ENCODE assay signal across 8 cellular contexts in the genomic region with DNA sequence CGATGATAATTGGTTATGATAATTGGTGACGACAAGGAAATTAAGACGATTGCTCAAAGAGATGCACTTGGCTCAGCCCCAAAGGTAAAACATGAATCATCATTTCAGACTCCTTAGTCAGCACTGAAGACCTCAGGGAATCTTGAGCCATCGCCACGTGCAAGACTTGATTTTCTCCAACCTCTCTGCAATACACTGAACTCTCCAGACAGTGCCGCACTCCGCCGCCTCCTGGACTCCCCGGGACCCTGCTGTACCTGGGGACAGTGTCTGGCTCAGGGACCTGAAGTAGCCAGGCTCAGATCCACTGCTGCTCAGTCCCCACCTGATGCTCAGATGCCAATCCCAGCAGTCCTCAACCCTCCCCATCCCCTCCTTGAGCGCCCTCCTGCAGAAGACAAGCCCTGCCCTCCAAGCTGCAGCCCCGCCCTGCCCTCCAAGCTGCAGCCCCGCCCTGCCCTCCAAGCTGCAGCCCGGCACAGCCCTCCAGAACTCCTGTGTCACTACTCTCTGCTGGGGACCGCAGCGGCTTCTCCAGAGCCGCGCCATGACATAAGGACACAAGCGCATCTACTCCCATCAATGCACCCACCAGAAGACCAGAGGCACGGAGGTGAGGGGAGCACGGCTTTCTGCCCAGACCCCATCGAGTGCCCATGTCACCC. TPM values are rescaled to one million over a fixed set of nuclear protein-coding genes. Genes with fewer than 3 reads are reported as not detected.
DNase-seq lines count a peak whose midpoint lies in the region; ATAC-seq and TF ChIP-seq lines count a peak whose summit lies in the region.

No MANE protein-coding gene starts in this region.

- H3K36me3 ChIP-seq in HUES6 (ENCODE audit: control insufficient read depth, insufficient read depth, low read length) = peaks cover 23% of the 10 kb centered on the region
- peaks cover 9 to 25% of the 10 kb centered on the region in 2 experiments for H3K36me3 ChIP-seq in SK-N-SH (replicated peaks in 1 of 2; ENCODE audit: control insufficient read depth in 1 of 2, insufficient read depth in 2 of 2, low read length in 1 of 2)
- H3K36me3 ChIP-seq in liver (ENCODE audit: control insufficient read depth in 4 of 4, insufficient read depth in 3 of 4, low read depth in 1 of 4, low read length in 3 of 4) = peaks cover 2 to 11% (median 6%) of the 10 kb centered on the region in 4 donors

- peak; percentile 25 for ATAC-seq in GM21619 (IDR thresholded peaks at IDR 0.05; ENCODE audit: unreplicated experiment)
- peak; percentile 30 for ATAC-seq in stimulated activated naive CD8-positive, alpha-beta T cell treated with anti-CD3 and anti-CD28 coated beads, Interleukin-15, Interleukin-2, amounts not matched to agents 100 U/mL and 50 U/mL, for 24 hours

- H3K9ac ChIP-seq in HUES6 (ENCODE audit: low read length) = peak overlapping the region; percentile 74
- peak overlapping the region; percentile 53 for H3K9ac ChIP-seq in SK-N-SH
- no peak overlapping the region for H3K9ac ChIP-seq in liver (ENCODE audit: low read depth in 1 of 2, low read length in 2 of 2)

- no peak overlapping the region for H2AFZ ChIP-seq in SK-N-SH (ENCODE audit: low read depth)

- peak in 1 of 2 experiments; percentile 56; a peak in 1 of 4 replicates for TF ChIP-seq EP300 in SK-N-SH (IDR thresholded peaks at IDR 0.05; ENCODE audit: borderline replicate concordance in 1 of 2, low read depth in 1 of 2, low read length in 1 of 2)

- H3K9me2 ChIP-seq in SK-N-SH = no peaks in the 10 kb centered on the region

- WGBS in SK-N-SH (ENCODE audit: low lambda C conversion rate) = 15% methylated on average over 12 of the region's 21 CpGs
- WGBS in liver = 28% methylated on average over 21 of the region's 21 CpGs

- H3K79me2 ChIP-seq in SK-N-SH (ENCODE audit: insufficient read depth) = peaks cover 46% of the 10 kb centered on the region

- H3K4me1 ChIP-seq in HUES6 (ENCODE audit: control insufficient read depth, insufficient read depth, low read length) = peaks cover 23% of the 10 kb centered on the region
- peaks cover 24 to 31% of the 10 kb centered on the region in 2 experiments for H3K4me1 ChIP-seq in SK-N-SH (ENCODE audit: control insufficient read depth in 1 of 2, insufficient read depth in 2 of 2, low read depth in 1 of 2, low read length in 1 of 2)
- H3K4me1 ChIP-seq in liver (ENCODE audit: control insufficient read depth in 4 of 4, insufficient read depth in 4 of 4, low read length in 3 of 4) = peaks cover 2 to 15% (median 8%) of the 10 kb centered on the region in 4 donors

- CTCF ChIA-PET in SK-N-SH (lab: Yijun Ruan, JAX) = interaction anchor here (1.0 to 1.2 kb wide), 2 partner anchors 20 to 875 kb away, joined by 3 to 4 read pairs; no protein-coding TSS in a partner anchor

- TF ChIP-seq RAD21 in SK-N-SH (IDR thresholded peaks at IDR 0.05; ENCODE audit: low read length) = peak; percentile 18
- TF ChIP-seq RAD21 in liver (IDR thresholded peaks at IDR 0.05) = no peak

- H3K4me2 ChIP-seq in SK-N-SH = peak overlapping the region; percentile 89

- peak; percentile 67 for DNase-seq in GM04503 (ENCODE audit: low read depth)
- DNase-seq in SK-N-SH = peak; percentile 66
- DNase-seq in coronary artery (ENCODE audit: low spot score) = no peak
- peak; percentile 66 for DNase-seq in stimulated activated naive CD8-positive, alpha-beta T cell treated with anti-CD3 and anti-CD28 coated beads, Interleukin-15, Interleukin-2, amounts not matched to agents 100 U/mL and 50 U/mL, for 24 hours
- DNase-seq in NOMO-1 treated with DMSO at 0.1 percent for 48 hours (lab: John Stamatoyannopoulos, UW; ENCODE audit: unreplicated experiment) = no peak

- H3F3A ChIP-seq in SK-N-SH (replicated peaks; ENCODE audit: insufficient read depth) = peaks cover 38% of the 10 kb centered on the region

- H3K4me3 ChIP-seq in HUES6 (ENCODE audit: low read depth, low read length) = peak overlapping the region; percentile 99
- peak overlapping the region; percentile 68 to 81 for H3K4me3 ChIP-seq in SK-N-SH (ENCODE audit: low read depth in 2 of 2, low read length in 1 of 2)
- H3K4me3 ChIP-seq in coronary artery = peak overlapping the region; percentile 78
- peak overlapping the region; percentile 49 to 70 (median 58) for H3K4me3 ChIP-seq in liver (ENCODE audit: low read depth in 1 of 3, low read length in 3 of 3)

- peak; percentile 37 for TF ChIP-seq CTCF in SK-N-SH (IDR thresholded peaks at IDR 0.05)
- TF ChIP-seq CTCF in coronary artery (IDR thresholded peaks at IDR 0.05) = no peak
- no peak for TF ChIP-seq CTCF in liver (IDR thresholded peaks at IDR 0.05; ENCODE audit: low read depth, low read length, missing input control)

- no peaks in the 10 kb centered on the region for H3K9me3 ChIP-seq in HUES6 (ENCODE audit: control insufficient read depth, insufficient read depth, low read depth, low read length)
- H3K9me3 ChIP-seq in SK-N-SH = no peaks in the 10 kb centered on the region
- H3K9me3 ChIP-seq in liver (ENCODE audit: control insufficient read depth in 4 of 4, low read length in 3 of 4) = no peaks in the 10 kb centered on the region

- POLR2A ChIA-PET in SK-N-SH (lab: Yijun Ruan, JAX) = interaction anchor here (2.2 kb wide), 1 partner anchor 64 kb away, joined by 7 read pairs; no protein-coding TSS in a partner anchor

- peaks cover 25% of the 10 kb centered on the region for H4K20me1 ChIP-seq in SK-N-SH (ENCODE audit: insufficient read depth)

- H3K27me3 ChIP-seq in HUES6 (ENCODE audit: control insufficient read depth, insufficient read depth, low read length) (no peaks in the 10 kb centered on the region), SK-N-SH (ENCODE audit: insufficient read depth) (no peaks in the 10 kb centered on the region), liver (ENCODE audit: control insufficient read depth in 4 of 4, insufficient read depth in 4 of 4, low read length in 3 of 4) (no peaks in the 10 kb centered on the region)

- H3K27ac ChIP-seq in HUES6 (ENCODE audit: low read depth, low read length) = no peak overlapping the region
- H3K27ac ChIP-seq in SK-N-SH (ENCODE audit: low read depth in 2 of 2, low read length in 1 of 2) = peak overlapping the region; percentile 22 to 66; a peak in 3 of 4 replicates
- peak overlapping the region in 1 of 2 donors; percentile 99 for H3K27ac ChIP-seq in coronary artery
- peak overlapping the region; percentile 11 to 68 for H3K27ac ChIP-seq in liver (ENCODE audit: low read depth in 1 of 2, low read length in 2 of 2)

TF ChIP-seq in SK-N-SH, 30 proteins besides CTCF, POLR2A, EP300 and RAD21 (continues in another document):
- TF ChIP-seq IRF3 (IDR thresholded peaks at IDR 0.05; ENCODE audit: low read depth, low read length) (no peak), JUND (IDR thresholded peaks at IDR 0.05) (peak; percentile 78), TAF1 (IDR thresholded peaks at IDR 0.05; ENCODE audit: borderline replicate concordance, low read depth, low read length) (no peak), NFIC (IDR thresholded peaks at IDR 0.05; ENCODE audit: borderline replicate concordance) (peak; percentile 86), MAX (IDR thresholded peaks at IDR 0.05; ENCODE audit: low read depth) (peak; percentile 89), FOSL2 (IDR thresholded peaks at IDR 0.05; ENCODE audit: borderline replicate concordance, low read depth) (peak; percentile 88), TCF12 (IDR thresholded peaks at IDR 0.05) (peak; percentile 42; the same call in 1 of the 2 replicates), MXI1 (IDR thresholded peaks at IDR 0.05; ENCODE audit: low read depth, low read length) (no peak)

TF ChIP-seq in liver, 16 proteins besides CTCF, POLR2A, EP300 and RAD21 (continues in another document):
- TF ChIP-seq HNF4G (IDR thresholded peaks at IDR 0.05) (no peak), FOXA2 (IDR thresholded peaks at IDR 0.05) (no peak), HNF4A (conservative IDR thresholded peaks at IDR 0.05) (no peak), FOXA1 (IDR thresholded peaks at IDR 0.05) (no peak), ZBTB33 (IDR thresholded peaks at IDR 0.05) (no peak)

RNA-seq across cellular contexts. Expression of gene TMEM18, which starts 1.1 kb away (rescaled TPM):
- polyA plus RNA-seq in SK-N-SH (2012; rRNA removed) (28.9 and 29.3 TPM in 2 replicates), liver (10 to 100 TPM; 10.9 to 29.3 TPM)
- polyA plus RNA-seq in SK-N-SH (2012; cell fraction: cytosol; rRNA removed) = 28.5 and 44.5 TPM in 2 replicates
- polyA plus RNA-seq in SK-N-SH (2012; cell fraction: nucleus; rRNA removed) = 35.6 and 46.8 TPM in 2 replicates
- total RNA-seq in liver = 10 to 100 TPM in 1 of 2 donors, 1 to 10 TPM in 1; 8.4 to 10.9 TPM

Comparison
In these comparisons a context has a peak if more than half of its experiments do, and no peak if none do; other contexts are left out.
1. DNase-seq: peak in GM04503 (single experiment), SK-N-SH (single experiment) and stimulated activated naive CD8-positive, alpha-beta T cell treated with anti-CD3 and anti-CD28 coated beads, Interleukin-15, Interleukin-2, amounts not matched to agents 100 U/mL and 50 U/mL, for 24 hours (single experiment); none in coronary artery (single experiment) and NOMO-1 treated with DMSO at 0.1 percent for 48 hours (single experiment).
2. H3K9ac ChIP-seq: peak in HUES6 (single experiment) and SK-N-SH (single experiment); none in liver (0 of 2).
3. Peak in every context shown above with its lines, with median percentiles within 50 percentile points of each other: H3K4me3 ChIP-seq.